In the genomic region with DNA sequence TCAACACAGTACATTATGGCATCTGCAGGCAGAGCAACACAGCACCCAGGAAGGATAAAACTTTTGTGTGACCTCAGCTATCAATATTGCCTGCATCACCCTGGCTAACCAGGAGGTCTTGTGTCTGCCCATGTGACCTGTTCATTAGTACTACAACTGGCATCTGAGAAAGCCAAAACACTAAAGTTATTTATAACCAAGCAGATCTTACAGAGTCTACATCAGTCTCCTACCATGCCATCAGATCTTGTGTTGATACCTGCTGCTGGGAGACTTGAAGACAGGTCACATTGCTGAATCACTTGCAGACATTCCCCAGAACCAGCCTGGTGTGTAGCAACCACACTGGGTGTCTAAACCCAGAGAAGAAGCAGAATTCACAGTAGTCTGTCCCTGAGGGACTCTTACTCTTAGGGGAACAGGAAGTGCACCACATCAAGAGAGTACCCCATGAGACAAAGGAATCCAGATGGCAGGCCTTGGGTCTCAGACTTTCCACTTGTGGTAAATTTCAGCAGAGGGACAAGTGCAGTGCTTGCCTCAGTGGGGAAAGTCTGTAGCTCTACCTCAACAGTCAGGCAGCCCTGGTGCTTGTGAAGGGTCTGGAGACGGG, we compare ENCODE assay signal across 21 cellular contexts. TPM values are rescaled to one million over a fixed set of nuclear protein-coding genes. Genes with fewer than 3 reads are reported as not detected.
DNase-seq lines count a peak whose midpoint lies in the region; ATAC-seq and TF ChIP-seq lines count a peak whose summit lies in the region.
"Had no signal": no experiment of that assay in that cellular context is flagged by ENCODE, and none has a peak within 500 bp of the region (broad histone marks: within the 10 kb centered on the region; RNA-seq: fewer than 3 reads in every experiment).

No MANE protein-coding gene starts in this region.

- H3K27ac ChIP-seq in DND-41 (ENCODE audit: low read length) (peak overlapping the region; percentile 85), KOPT-K1 (ENCODE audit: low read depth, low read length, poor library complexity, severe bottlenecking) (peak overlapping the region; percentile 62)
- H3K27ac ChIP-seq: HL-60, PC-9, RWPE1 had no signal

- peaks cover 16% of the 10 kb centered on the region for H3K9me3 Mint-ChIP-seq in stimulated activated effector memory CD8-positive, alpha-beta T cell treated with anti-CD3 and anti-CD28 coated beads, Interleukin-12 subunit alpha, Interleukin-12 subunit beta, amount 100 ng/mL, for 72 hours

- peak; percentile 79 for ATAC-seq in DND-41 (ENCODE audit: insufficient read depth, low read depth)
- ATAC-seq in stimulated activated effector memory CD8-positive, alpha-beta T cell treated with anti-CD3 and anti-CD28 coated beads, Interleukin-12 subunit alpha, Interleukin-12 subunit beta, amount 100 ng/mL, for 72 hours = peak; percentile 28
- ATAC-seq: HCT116, K562 had no signal

- H3K4me2 ChIP-seq in DND-41 (ENCODE audit: insufficient read depth, low read length) = peak overlapping the region; percentile 49
- H3K4me2 ChIP-seq: PC-9 had no signal

- no peaks in the 10 kb centered on the region for H3K36me3 Mint-ChIP-seq in stimulated activated effector memory CD8-positive, alpha-beta T cell treated with anti-CD3 and anti-CD28 coated beads, Interleukin-12 subunit alpha, Interleukin-12 subunit beta, amount 100 ng/mL, for 72 hours

- H3K4me1 ChIP-seq in DND-41 (ENCODE audit: insufficient read depth, low read length) = peaks cover 52% of the 10 kb centered on the region

- H3K9me3 ChIP-seq in DND-41 (ENCODE audit: insufficient read depth, low read length, severe bottlenecking) (no peaks in the 10 kb centered on the region), KOPT-K1 (ENCODE audit: insufficient read depth, low read length, poor library complexity, severe bottlenecking) (no peaks in the 10 kb centered on the region)

- H2AFZ ChIP-seq in DND-41 (ENCODE audit: low read depth, low read length) = peak overlapping the region; percentile 38; the same call in 1 of the 2 replicates
- H2AFZ ChIP-seq: PC-9 had no signal

- H3K27me3 ChIP-seq in DND-41 (ENCODE audit: insufficient read depth, low read length, poor library complexity) = no peaks in the 10 kb centered on the region

- H3K4me3 ChIP-seq in DND-41 (ENCODE audit: low read depth in 1 of 2, low read length in 2 of 2) (peak overlapping the region in 1 of 2 experiments; percentile 24; a peak in 1 of 4 replicates), epithelial cell of proximal tubule (ENCODE audit: low read depth, low read length) (no peak overlapping the region)
- H3K4me3 ChIP-seq: K562, PC-9 had no signal

- peak overlapping the region; percentile 41 for H3K9ac ChIP-seq in DND-41 (ENCODE audit: low read depth, low read length)

- H3K36me3 ChIP-seq in DND-41 (ENCODE audit: insufficient read depth, low read length) (no peaks in the 10 kb centered on the region), KOPT-K1 (ENCODE audit: insufficient read depth, low read length) (no peaks in the 10 kb centered on the region)

- no peaks in the 10 kb centered on the region for H4K20me1 ChIP-seq in DND-41 (ENCODE audit: insufficient read depth, low read length)

- no peak for TF ChIP-seq CTCF in DND-41 (IDR thresholded peaks at IDR 0.05; ENCODE audit: borderline replicate concordance, extremely low read depth, low read length, poor library complexity, severe bottlenecking)
- no peak for TF ChIP-seq CTCF in epithelial cell of proximal tubule (conservative IDR thresholded peaks at IDR 0.05; ENCODE audit: low read depth, low read length)

- H3K79me2 ChIP-seq in DND-41 (ENCODE audit: insufficient read depth, low read length) = no peaks in the 10 kb centered on the region

- H3K4me3 Mint-ChIP-seq in stimulated activated effector memory CD8-positive, alpha-beta T cell treated with anti-CD3 and anti-CD28 coated beads, Interleukin-12 subunit alpha, Interleukin-12 subunit beta, amount 100 ng/mL, for 72 hours = no peak overlapping the region

- no peaks in the 10 kb centered on the region for H3K4me1 Mint-ChIP-seq in stimulated activated effector memory CD8-positive, alpha-beta T cell treated with anti-CD3 and anti-CD28 coated beads, Interleukin-12 subunit alpha, Interleukin-12 subunit beta, amount 100 ng/mL, for 72 hours

- DNase-seq in DND-41 = peak; percentile 76
- DNase-seq in epithelial cell of proximal tubule (ENCODE audit: low read depth) = peak; percentile 16
- no peak for DNase-seq in stimulated activated effector memory CD8-positive, alpha-beta T cell treated with anti-CD3 and anti-CD28 coated beads, Interleukin-12 subunit alpha, Interleukin-12 subunit beta, amount 100 ng/mL, for 72 hours (ENCODE audit: low spot score in 2 of 2)
- no peak for DNase-seq in cerebellum (ENCODE audit: low spot score)
- no peak for DNase-seq in activated CD8-positive, alpha-beta memory T cell treated with anti-CD3 and anti-CD28 coated beads, Interleukin-2, amount 50 U/mL, for 4 hours
- DNase-seq in SW480 (ENCODE audit: low spot score) = no peak
- no peak for DNase-seq in amniotic stem cell (lab: John Stamatoyannopoulos, UW)
- DNase-seq: C1 segment of cervical spinal cord, DMS79, NCI-H1436, NCI-H2029, NCI-H526, PC-9, SIG-M5 had no signal

- H3K27ac Mint-ChIP-seq in stimulated activated effector memory CD8-positive, alpha-beta T cell treated with anti-CD3 and anti-CD28 coated beads, Interleukin-12 subunit alpha, Interleukin-12 subunit beta, amount 100 ng/mL, for 72 hours = no peak overlapping the region

RNA-seq across cellular contexts. Expression of a gene that starts 7.0 kb away (rescaled TPM):
- not detected in 2 replicates for total RNA-seq in epithelial cell of proximal tubule
- total RNA-seq in cerebellum = not detected
- total RNA-seq: A673, G401, K562, PC-9 had no signal

RNA-seq across cellular contexts. Expression of a gene that starts 42.4 kb away (rescaled TPM):
- total RNA-seq in epithelial cell of proximal tubule (not detected in 2 replicates), cerebellum (not detected)
- total RNA-seq: A673, G401, K562, PC-9 had no signal

RNA-seq across cellular contexts. Expression of a gene that starts 42.6 kb away (rescaled TPM):
- total RNA-seq in epithelial cell of proximal tubule (not detected in 2 replicates), cerebellum (not detected)
- total RNA-seq: A673, G401, K562, PC-9 had no signal

Comparison
In these comparisons a context has a peak if more than half of its experiments do, and no peak if none do; other contexts are left out.
1. DNase-seq: peak in DND-41 (single experiment) and epithelial cell of proximal tubule (single experiment); none in stimulated activated effector memory CD8-positive, alpha-beta T cell treated with anti-CD3 and anti-CD28 coated beads, Interleukin-12 subunit alpha, Interleukin-12 subunit beta, amount 100 ng/mL, for 72 hours (0 of 2), cerebellum (single experiment), activated CD8-positive, alpha-beta memory T cell treated with anti-CD3 and anti-CD28 coated beads, Interleukin-2, amount 50 U/mL, for 4 hours (single experiment), SW480 (single experiment) and amniotic stem cell (single experiment).